In the genomic region with DNA sequence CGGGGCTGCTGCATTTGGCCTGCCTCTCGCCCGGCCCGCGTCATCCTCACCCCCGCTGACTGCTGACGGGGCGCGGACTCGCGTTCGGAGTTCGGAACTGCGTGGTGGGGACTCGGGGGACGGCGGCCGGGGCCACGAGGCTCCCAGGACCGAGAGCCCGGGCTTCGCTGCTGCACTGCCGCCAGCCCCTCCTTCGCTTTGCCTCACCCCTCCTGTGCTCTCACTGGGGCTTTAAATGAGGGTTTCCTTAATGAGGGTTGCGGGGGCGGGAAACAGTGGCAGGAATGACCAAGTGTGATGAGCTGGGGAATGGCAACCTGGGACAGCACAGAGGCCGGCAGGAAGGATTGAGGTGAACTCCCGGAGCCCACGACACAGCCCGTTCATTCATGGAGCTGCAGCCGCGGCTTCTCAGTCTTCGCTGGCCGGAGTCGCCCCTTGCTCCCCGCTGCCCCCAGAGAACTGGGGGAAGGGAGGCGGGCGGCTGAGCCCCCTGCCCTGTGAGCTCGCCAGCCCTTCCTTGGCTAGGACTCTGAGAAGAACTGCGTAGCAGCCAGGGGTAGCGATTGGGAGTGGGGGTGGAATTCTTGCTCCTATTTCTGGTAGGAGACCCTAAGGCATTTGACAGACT, we compare ENCODE assay signal across 8 cellular contexts. TPM values are rescaled to one million over a fixed set of nuclear protein-coding genes. Genes with fewer than 3 reads are reported as not detected.
DNase-seq lines count a peak whose midpoint lies in the region; ATAC-seq and TF ChIP-seq lines count a peak whose summit lies in the region.

No MANE protein-coding gene starts in this region.

- H3K4me3 Mint-ChIP-seq in mesothelial cell of epicardium = peak overlapping the region; percentile 54

- ATAC-seq in HG02973 (IDR thresholded peaks at IDR 0.05; ENCODE audit: unreplicated experiment) = peak; percentile 0

- peaks cover 8% of the 10 kb centered on the region for H3K36me3 Mint-ChIP-seq in mesothelial cell of epicardium

- peaks cover 45% of the 10 kb centered on the region for H3K27me3 Mint-ChIP-seq in mesothelial cell of epicardium (ENCODE audit: low read depth)

- no peaks in the 10 kb centered on the region for H3K9me3 Mint-ChIP-seq in mesothelial cell of epicardium

- H3K9me3 ChIP-seq in AG04450 (ENCODE audit: control insufficient read depth, insufficient read depth, low read length) = no peaks in the 10 kb centered on the region; the same call in 1 of the 2 replicates

- peak overlapping the region; percentile 11 for H3K27ac ChIP-seq in AG04450 (ENCODE audit: low read depth, low read length)

- CTCF ChIA-PET in AG04450 (lab: Charles Lee) = no interaction called here

- DNase-seq in AG04450 (ENCODE audit: low read depth, low spot score) = no peak
- DNase-seq in dermis blood vessel endothelial cell = peak; percentile 38
- DNase-seq in mesothelial cell of epicardium (ENCODE audit: low spot score in 2 of 2, unreplicated experiment in 2 of 2) = peak in 1 of 2 experiments; percentile 47
- no peak for DNase-seq in epidermal melanocyte (ENCODE audit: insufficient read length, low spot score)
- DNase-seq in ureter (ENCODE audit: low spot score) = no peak
- no peak for DNase-seq in glomerular visceral epithelial cell (ENCODE audit: extremely low spot score)
- no peak for DNase-seq in superior temporal gyrus (ENCODE audit: extremely low spot score)

- POLR2A ChIA-PET in AG04450 (lab: Yijun Ruan, JAX) = no interaction called here

- TF ChIP-seq CTCF in AG04450 (IDR thresholded peaks at IDR 0.05; ENCODE audit: low read depth, low read length) = no peak
- TF ChIP-seq CTCF in mesothelial cell of epicardium (IDR thresholded peaks at IDR 0.05; ENCODE audit: unreplicated experiment) = no peak

- peak overlapping the region; percentile 54 for H3K4me3 ChIP-seq in AG04450 (ENCODE audit: low read depth, low read length)

- no peak overlapping the region for H3K27ac Mint-ChIP-seq in mesothelial cell of epicardium

- H3K27me3 ChIP-seq in AG04450 (ENCODE audit: control insufficient read depth, insufficient read depth, low read length) = no peaks in the 10 kb centered on the region

- peaks cover 13% of the 10 kb centered on the region for H3K4me1 Mint-ChIP-seq in mesothelial cell of epicardium

RNA-seq across cellular contexts. Expression of gene LRRC4, which starts 1.5 kb away (rescaled TPM):
- 0.35 and 0.72 TPM in 2 replicates for polyA plus RNA-seq in AG04450 (2011; rRNA removed)
- 0.91 and 1.4 TPM in 2 replicates for polyA minus RNA-seq in AG04450 (2011; rRNA and poly(A)+ RNA removed)
- total RNA-seq in dermis blood vessel endothelial cell = 1.0 and 1.2 TPM in 2 replicates
- total RNA-seq in mesothelial cell of epicardium = 2.3 to 3.2 TPM (median 2.9 TPM) in 3 replicates
- total RNA-seq in ureter = 1.3 TPM
